ENCODE assay signal across 11 cellular contexts in genomic region chr12:108833757-108834472, GRCh38. TPM values are rescaled to one million over a fixed set of nuclear protein-coding genes. Genes with fewer than 3 reads are reported as not detected.
DNase-seq lines count a peak whose midpoint lies in the region; ATAC-seq and TF ChIP-seq lines count a peak whose summit lies in the region.
"Had no signal": no experiment of that assay in that cellular context is flagged by ENCODE, and none has a peak within 500 bp of the region (broad histone marks: within the 10 kb centered on the region; RNA-seq: fewer than 3 reads in every experiment).

No MANE protein-coding gene starts in this region.

- no peaks in the 10 kb centered on the region for H3K27me3 Mint-ChIP-seq in T-helper 17 cell
- H3K27me3 Mint-ChIP-seq in osteocyte (ENCODE audit: unreplicated experiment), result no peaks in the 10 kb centered on the region
- H3K27me3 Mint-ChIP-seq: activated B cell treated with CpG ODN at 0.5 μM for 24 hours had no signal

- POLR2A ChIA-PET in AG04450 (lab: Yijun Ruan, JAX), result interaction anchor here (0.9 to 2.0 kb wide), 4 partner anchors 16 to 29 kb away, joined by 3 to 18 read pairs (median 12); partner anchors contain the start of gene SSH1

- H3K36me3 Mint-ChIP-seq in T-helper 17 cell (ENCODE audit: low read depth) (peaks cover 4% of the 10 kb centered on the region), osteocyte (ENCODE audit: unreplicated experiment) (peaks cover 35% of the 10 kb centered on the region)

- no peaks in the 10 kb centered on the region; the same call in 1 of the 2 replicates for H3K9me3 ChIP-seq in AG04450 (ENCODE audit: control insufficient read depth, insufficient read depth, low read length)
- H3K9me3 ChIP-seq in T-helper 17 cell (ENCODE audit: control insufficient read depth, low read length, poor library complexity, severe bottlenecking), result no peaks in the 10 kb centered on the region
- H3K9me3 ChIP-seq: BLaER1 treated with 17β-estradiol and CSF1 and Interleukin-3, amounts not matched to agents 10 nM and 100 nM had no signal

- H3K4me3 ChIP-seq in AG04450 (ENCODE audit: low read depth, low read length), result no peak overlapping the region
- H3K4me3 ChIP-seq in fibroblast of villous mesenchyme (ENCODE audit: low read depth, low read length), result no peak overlapping the region
- H3K4me3 ChIP-seq: BLaER1 treated with 17β-estradiol and CSF1 and Interleukin-3, amounts not matched to agents 10 nM and 100 nM had no signal

- CTCF ChIA-PET in AG04450 (lab: Charles Lee), result interaction anchor here (1.3 to 1.4 kb wide), 2 partner anchors 31 to 117 kb away, joined by 3 to 5 read pairs; no protein-coding TSS in a partner anchor

- DNase-seq in AG04450 (ENCODE audit: low read depth, low spot score), result no peak
- DNase-seq in T-helper 17 cell, result no peak
- peak; percentile 78 for DNase-seq in fibroblast of villous mesenchyme (ENCODE audit: low read depth)
- no peak for DNase-seq in osteocyte (ENCODE audit: extremely low spot score, unreplicated experiment)
- no peak for DNase-seq in NCI-H524 (lab: John Stamatoyannopoulos, UW)
- no peak for DNase-seq in iPS-NIHi7 (ENCODE audit: extremely low spot score)
- no peak for DNase-seq in LoVo (ENCODE audit: low spot score)
- DNase-seq in ureter (ENCODE audit: low spot score), result no peak
- DNase-seq: activated B cell treated with CpG ODN at 0.5 μM for 24 hours; effector CD8-positive, alpha-beta T cell had no signal

- H3K27ac Mint-ChIP-seq in T-helper 17 cell, result peak overlapping the region; percentile 34
- peak overlapping the region; percentile 99 for H3K27ac Mint-ChIP-seq in osteocyte (ENCODE audit: unreplicated experiment)
- H3K27ac Mint-ChIP-seq: activated B cell treated with CpG ODN at 0.5 μM for 24 hours had no signal

- no peaks in the 10 kb centered on the region for H3K9me3 Mint-ChIP-seq in osteocyte (ENCODE audit: unreplicated experiment)
- H3K9me3 Mint-ChIP-seq: activated B cell treated with CpG ODN at 0.5 μM for 24 hours had no signal

- no peak for TF ChIP-seq CTCF in AG04450 (IDR thresholded peaks at IDR 0.05; ENCODE audit: low read depth, low read length)
- no peak for TF ChIP-seq CTCF in fibroblast of villous mesenchyme (IDR thresholded peaks at IDR 0.05; ENCODE audit: insufficient read depth, low read depth, low read length)
- no peak for TF ChIP-seq CTCF in osteocyte (IDR thresholded peaks at IDR 0.05)

- no peak for ATAC-seq in T-helper 17 cell

- H3K4me3 Mint-ChIP-seq in T-helper 17 cell (no peak overlapping the region), osteocyte (ENCODE audit: unreplicated experiment) (peak overlapping the region; percentile 24)
- H3K4me3 Mint-ChIP-seq: activated B cell treated with CpG ODN at 0.5 μM for 24 hours had no signal

- peak overlapping the region; percentile 100 for H3K27ac ChIP-seq in AG04450 (ENCODE audit: low read depth, low read length)

- no peaks in the 10 kb centered on the region for H3K27me3 ChIP-seq in AG04450 (ENCODE audit: control insufficient read depth, insufficient read depth, low read length)
- H3K27me3 ChIP-seq: BLaER1 treated with 17β-estradiol and CSF1 and Interleukin-3, amounts not matched to agents 10 nM and 100 nM had no signal

- H3K4me1 Mint-ChIP-seq in T-helper 17 cell (peaks cover 23% of the 10 kb centered on the region), osteocyte (ENCODE audit: unreplicated experiment) (peaks cover 88% of the 10 kb centered on the region)

RNA-seq across cellular contexts. Expression of gene SSH1, which starts 23.5 kb away (rescaled TPM):
- 44.7 and 50.5 TPM in 2 replicates for polyA plus RNA-seq in AG04450 (2011; rRNA removed)
- polyA minus RNA-seq in AG04450 (2011; rRNA and poly(A)+ RNA removed), result 64.2 and 77.4 TPM in 2 replicates
- total RNA-seq in T-helper 17 cell (10 to 100 TPM; 22.3 to 31.2 TPM), fibroblast of villous mesenchyme (27.2 and 34.1 TPM in 2 replicates), osteocyte (96.9 and 109 TPM in 2 replicates), ureter (52.0 TPM)

RNA-seq across cellular contexts. Expression of gene DAO, which starts 46.0 kb away (rescaled TPM):
- polyA plus RNA-seq in AG04450 (2011; rRNA removed), result not detected in 2 replicates
- not detected in 2 replicates for polyA minus RNA-seq in AG04450 (2011; rRNA and poly(A)+ RNA removed)
- total RNA-seq in T-helper 17 cell (not detected), fibroblast of villous mesenchyme (not detected in 2 replicates), osteocyte (not detected in 2 replicates), ureter (not detected)
- total RNA-seq: activated B cell treated with CpG ODN at 0.5 μM for 24 hours had no signal
